In genomic region chr9:100099722-100100042, GRCh38 we compare ENCODE assay signal across 8 cellular contexts. TPM values are rescaled to one million over a fixed set of nuclear protein-coding genes. Genes with fewer than 3 reads are reported as not detected.
A peak's percentile ranks its signal among the peaks of the same experiment; 100 is the strongest.
DNase-seq lines count a peak whose midpoint lies in the region; ATAC-seq and TF ChIP-seq lines count a peak whose summit lies in the region.

No MANE protein-coding gene starts in this region.

- H3K27me3 ChIP-seq in DND-41 (ENCODE audit: insufficient read depth, low read length, poor library complexity) = no peaks in the 10 kb centered on the region
- no peaks in the 10 kb centered on the region for H3K27me3 ChIP-seq in H7 (ENCODE audit: control insufficient read depth, insufficient read depth, low read length)
- no peaks in the 10 kb centered on the region for H3K27me3 ChIP-seq in PC-9 (ENCODE audit: insufficient read depth, low read depth)
- no peaks in the 10 kb centered on the region for H3K27me3 ChIP-seq in mucosa of rectum (ENCODE audit: control insufficient read depth in 2 of 2, insufficient read depth in 2 of 2, low read length in 2 of 2)

- H3K4me2 ChIP-seq in DND-41 (ENCODE audit: insufficient read depth, low read length) = peak overlapping the region; percentile 74
- H3K4me2 ChIP-seq in PC-9 = peak overlapping the region; percentile 88

- peak overlapping the region; percentile 83 for H2AFZ ChIP-seq in DND-41 (ENCODE audit: low read depth, low read length)
- H2AFZ ChIP-seq in PC-9 = peak overlapping the region; percentile 89

- no peaks in the 10 kb centered on the region for H3K9me2 ChIP-seq in PC-9 (ENCODE audit: insufficient read depth)

- WGBS in urinary bladder = 3% methylated on average over 10 of the region's 10 CpGs

- DNase-seq in DND-41 = no peak
- DNase-seq in H7 = no peak
- no peak for DNase-seq in PC-9
- DNase-seq in effector CD4-positive, alpha-beta T cell = peak; percentile 3
- DNase-seq in hippocampal formation (lab: John Stamatoyannopoulos, UW) = no peak

- peaks cover 25% of the 10 kb centered on the region for H3K4me1 ChIP-seq in DND-41 (ENCODE audit: insufficient read depth, low read length)
- H3K4me1 ChIP-seq in PC-9 (replicated peaks; ENCODE audit: insufficient read depth) = peaks cover 20% of the 10 kb centered on the region
- peaks cover 12 to 13% of the 10 kb centered on the region in 2 donors for H3K4me1 ChIP-seq in mucosa of rectum (ENCODE audit: control insufficient read depth in 2 of 2, insufficient read depth in 2 of 2, low read length in 2 of 2)
- no peaks in the 10 kb centered on the region for H3K4me1 ChIP-seq in urinary bladder (ENCODE audit: insufficient read depth)

- CTCF ChIA-PET in PC-9 (lab: Charles Lee) = no interaction called here

- H3K4me3 ChIP-seq in DND-41 (ENCODE audit: low read depth in 1 of 2, low read length in 2 of 2) = peak overlapping the region; percentile 76 to 90; a peak in 3 of 4 replicates
- H3K4me3 ChIP-seq in H7 (ENCODE audit: insufficient read depth, low read depth, low read length) = peak overlapping the region; percentile 75
- peak overlapping the region; percentile 87 for H3K4me3 ChIP-seq in PC-9
- H3K4me3 ChIP-seq in mucosa of rectum (ENCODE audit: low read length in 2 of 2) = peak overlapping the region; percentile 97 to 100
- H3K4me3 ChIP-seq in urinary bladder (ENCODE audit: low read depth, low read length) = peak overlapping the region; percentile 69

- peaks cover 10% of the 10 kb centered on the region; the same call in 1 of the 2 replicates for H3F3A ChIP-seq in PC-9 (ENCODE audit: insufficient read depth, low read depth)

- TF ChIP-seq CTCF in DND-41 (IDR thresholded peaks at IDR 0.05; ENCODE audit: borderline replicate concordance, extremely low read depth, low read length, poor library complexity, severe bottlenecking) (no peak), PC-9 (conservative IDR thresholded peaks at IDR 0.05) (no peak)

- H4K20me1 ChIP-seq in DND-41 (ENCODE audit: insufficient read depth, low read length) = peaks cover 14% of the 10 kb centered on the region
- H4K20me1 ChIP-seq in PC-9 (ENCODE audit: insufficient read depth) = peaks cover 18% of the 10 kb centered on the region

- H3K9ac ChIP-seq in DND-41 (ENCODE audit: low read depth, low read length) (peak overlapping the region; percentile 71), mucosa of rectum (ENCODE audit: low read depth in 1 of 2, low read length in 2 of 2) (peak overlapping the region; percentile 97 to 100)

- H3K36me3 ChIP-seq in DND-41 (ENCODE audit: insufficient read depth, low read length) = peaks cover 12% of the 10 kb centered on the region; the same call in 1 of the 2 replicates
- no peaks in the 10 kb centered on the region for H3K36me3 ChIP-seq in H7 (replicated peaks; ENCODE audit: control insufficient read depth, insufficient read depth, low read length)
- H3K36me3 ChIP-seq in PC-9 (ENCODE audit: low read depth) = peaks cover 8% of the 10 kb centered on the region
- H3K36me3 ChIP-seq in mucosa of rectum (ENCODE audit: control insufficient read depth in 2 of 2, insufficient read depth in 2 of 2, low read length in 2 of 2) = peaks cover 5 to 8% of the 10 kb centered on the region in 2 donors
- H3K36me3 ChIP-seq in urinary bladder (ENCODE audit: insufficient read depth) = no peaks in the 10 kb centered on the region

- POLR2A ChIA-PET in PC-9 (lab: Charles Lee; ENCODE audit: unreplicated experiment) = no interaction called here

- intact Hi-C loops in PC-9 (cut with micrococcal nuclease; ENCODE audit: unreplicated experiment) = loop anchor here (2.0 to 5.0 kb wide), 2 partner anchors 192 to 281 kb away; partner anchors contain the start of gene STX17

- no TSS peak for BruUV-seq in PC-9 (replicated peaks; lab: Mats Ljungman, UMichigan)

- H3K9me3 ChIP-seq in DND-41 (ENCODE audit: insufficient read depth, low read length, severe bottlenecking) (no peaks in the 10 kb centered on the region), PC-9 (ENCODE audit: insufficient read depth, low read depth) (no peaks in the 10 kb centered on the region), mucosa of rectum (ENCODE audit: control insufficient read depth in 2 of 2, low read length in 2 of 2) (no peaks in the 10 kb centered on the region)

- H3K27ac ChIP-seq in DND-41 (ENCODE audit: low read length) (peak overlapping the region; percentile 73), PC-9 (peak overlapping the region; percentile 25), mucosa of rectum (ENCODE audit: low read depth in 2 of 2, low read length in 2 of 2) (peak overlapping the region; percentile 84 to 91), urinary bladder (ENCODE audit: low read depth) (peak overlapping the region; percentile 26)

- H3K79me2 ChIP-seq in DND-41 (ENCODE audit: insufficient read depth, low read length) = peaks cover 55% of the 10 kb centered on the region
- peaks cover 49% of the 10 kb centered on the region for H3K79me2 ChIP-seq in PC-9 (ENCODE audit: low read depth)

- ATAC-seq in DND-41 (ENCODE audit: insufficient read depth, low read depth) (peak; percentile 6), esophagus mucosa (no peak)

RNA-seq across cellular contexts. Expression of gene INVS, which starts 0.6 kb away (rescaled TPM):
- total RNA-seq in H7 (2014; rRNA removed; shearing (Covaris generic)) = 9.4 and 13.3 TPM in 2 replicates
- total RNA-seq in PC-9 (2021) = 20.1 and 24.0 TPM in 2 replicates
- 59.3 TPM for total RNA-seq in urinary bladder
- polyA plus RNA-seq in urinary bladder = 7.4 TPM
- 8.6 TPM for total RNA-seq in esophagus mucosa

RNA-seq across cellular contexts. Expression of gene ERP44, which starts 0.9 kb away (rescaled TPM):
- 14.8 and 16.3 TPM in 2 replicates for total RNA-seq in H7 (2014; rRNA removed; shearing (Covaris generic))
- total RNA-seq in PC-9 (2021) = 15.9 and 19.5 TPM in 2 replicates
- 26.6 TPM for total RNA-seq in urinary bladder
- 17.7 TPM for polyA plus RNA-seq in urinary bladder
- total RNA-seq in esophagus mucosa = 14.2 TPM

Comparison
In these comparisons a context has a peak if more than half of its experiments do, and no peak if none do; other contexts are left out.
1. H3K27ac ChIP-seq: peak in every context shown above with its lines; median percentile 88 in mucosa of rectum; 73 in DND-41; 26 in urinary bladder; 25 in PC-9.